21 cellular contexts compared by ENCODE assay signal in the genomic region with DNA sequence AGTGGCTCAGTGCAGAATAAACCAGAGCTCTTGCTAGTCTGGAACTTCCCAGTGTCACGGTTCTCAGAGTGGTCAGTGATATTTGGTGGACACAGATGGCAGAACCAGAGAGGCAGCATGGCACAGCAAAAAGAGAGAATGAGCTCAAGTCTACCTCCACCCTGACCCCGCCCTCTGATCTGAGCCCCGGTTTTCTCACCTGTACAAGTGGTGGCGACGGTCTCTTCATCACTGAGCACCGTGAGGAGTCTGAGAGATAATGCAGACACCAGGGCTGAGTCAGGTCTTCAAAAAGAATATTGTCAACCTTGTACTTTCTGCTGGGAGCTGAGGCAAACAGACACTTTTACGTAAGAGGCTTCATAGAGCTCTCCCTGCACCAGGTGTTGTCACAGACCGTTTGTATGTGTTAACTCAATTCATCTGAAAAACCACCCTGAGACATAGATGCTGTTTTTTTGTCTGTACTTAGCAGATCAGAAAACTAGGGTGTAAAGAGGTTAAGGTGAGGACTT. TPM values are rescaled to one million over a fixed set of nuclear protein-coding genes. Genes with fewer than 3 reads are reported as not detected.
"Had no signal": no experiment of that assay in that cellular context is flagged by ENCODE, and none has a peak within 500 bp of the region (broad histone marks: within the 10 kb centered on the region; RNA-seq: fewer than 3 reads in every experiment).

No MANE protein-coding gene starts in this region.

- H3K4me1 ChIP-seq: SJSA1 had no signal

- DNase-seq: Karpas-422, KBM-7, MM.1S, NCI-H1092 treated with DMSO at 0.1 percent for 48 hours, NCI-H1436, NCI-H187, NCI-H2029, NCI-H2081 treated with DMSO at 0.1 percent for 48 hours, NCI-H2171, NCI-H226, NCI-H446, NCI-H510A, NCI-H524 treated with DMSO at 0.1 percent for 48 hours, NCI-H69, NCI-H774, Right ventricle myocardium superior, SIG-M5 had no signal

- H3K9me3 Mint-ChIP-seq: IgD-negative memory B cell had no signal

- H3K27ac ChIP-seq: HL-60, SJSA1, SK-N-MC had no signal

- H3K36me3 ChIP-seq: SJSA1 had no signal

- H3K4me1 Mint-ChIP-seq: IgD-negative memory B cell had no signal

- H3K4me3 Mint-ChIP-seq: IgD-negative memory B cell had no signal

- H3K4me3 ChIP-seq: SJSA1, SK-N-MC had no signal

- H3K9me3 ChIP-seq: SJSA1 had no signal

- H3K27ac Mint-ChIP-seq: IgD-negative memory B cell had no signal

RNA-seq across cellular contexts. Expression of gene FGD5, which starts 13.2 kb away (rescaled TPM):
- total RNA-seq: SJSA1 had no signal
